31 cellular contexts compared by ENCODE assay signal in genomic region chr4:148692242-148692641, GRCh38.
"Had no signal": no experiment of that assay in that cellular context is flagged by ENCODE, and none has a peak within 500 bp of the region (broad histone marks: within the 10 kb centered on the region; RNA-seq: fewer than 3 reads in every experiment).

No MANE protein-coding gene starts in this region.

- H3K27me3 ChIP-seq: ascending aorta, body of pancreas, MG63, SJSA1 had no signal

- H3K9ac ChIP-seq: KMS-11 had no signal

- DNase-seq: activated CD4-positive, alpha-beta T cell treated with anti-CD3 and anti-CD28 coated beads for 48 hours; activated CD4-positive, alpha-beta T cell treated with anti-CD3 and anti-CD28 coated beads, Interleukin-2, amount 50 U/mL, for 48 hours; activated CD4-positive, CD25-positive, alpha-beta regulatory T cell treated with anti-CD3 and anti-CD28 coated beads, Interleukin-2, amount 50 U/mL, for 72 hours; activated CD8-positive, alpha-beta memory T cell treated with anti-CD3 and anti-CD28 coated beads, Interleukin-2, amount 10 ng/mL, durations not matched to agents 7 days and 5 days; activated effector memory CD4-positive, alpha-beta T cell treated with Interleukin-2 at 50 U/mL for 16 hours; activated naive CD4-positive, alpha-beta T cell treated with Interleukin-2 at 50 U/mL for 16 hours; activated naive CD8-positive, alpha-beta T cell treated with anti-CD3 and anti-CD28 coated beads, Interleukin-2, amount 50 U/mL, for 24 hours; activated T-cell treated with anti-CD3 and anti-CD28 coated beads, Interleukin-2, amount 50 U/mL, for 24 hours; amniotic stem cell; body of pancreas; central memory CD4-positive, alpha-beta T cell; MG63; MV-4-11; NCI-H1092 treated with DMSO at 0.1 percent for 48 hours; NCI-H1417 treated with DMSO at 0.1 percent for 48 hours; NCI-H1694; NCI-H2029; NCI-H345; NCI-H510A; NCI-H69; NK-92 treated with Interleukin-12 subunit alpha and Interleukin-12 subunit beta, amount 100 ng/mL, for 24 hours; SHP77; SW 1271 had no signal

- H3K36me3 ChIP-seq: ascending aorta, MG63, SJSA1 had no signal

- H3K4me1 ChIP-seq: ascending aorta, body of pancreas, SJSA1 had no signal

- ATAC-seq: activated CD8-positive, alpha-beta memory T cell treated with anti-CD3 and anti-CD28 coated beads, Interleukin-2, amount 10 ng/mL, durations not matched to agents 7 days and 5 days; activated naive CD4-positive, alpha-beta T cell treated with anti-CD3 and anti-CD28 coated beads, Interleukin-2, amount 50 U/mL, for 72 hours; activated naive CD8-positive, alpha-beta T cell treated with anti-CD3 and anti-CD28 coated beads, Interleukin-2, amount 50 U/mL, for 24 hours; body of pancreas; SK-N-SH treated with all-trans-retinoic acid at 6 μM for 48 hours; WTC11 had no signal

- H3K27ac ChIP-seq: ascending aorta, body of pancreas, KMS-11, SJSA1 had no signal

- H3K9me3 ChIP-seq: ascending aorta, body of pancreas, MG63, SJSA1 had no signal

- H3K4me3 ChIP-seq: ascending aorta, body of pancreas, MG63, SJSA1 had no signal

- H3K4me2 ChIP-seq: KMS-11 had no signal

- FAIRE-seq: bronchial epithelial cell, RCC 7860 had no signal
